Comparison of ENCODE assay signal across 8 cellular contexts in genomic region chr7:68176974-68177373, GRCh38.
DNase-seq lines count a peak whose midpoint lies in the region; ATAC-seq, FAIRE-seq and TF ChIP-seq lines count a peak whose summit lies in the region.

No MANE protein-coding gene starts in this region.

- peak in 12 of 14 donors; percentile 0 to 32 (median 10) for DNase-seq in C1 segment of cervical spinal cord (lab: John Stamatoyannopoulos, UW)
- DNase-seq in HFF-Myc (ENCODE audit: extremely low read depth, low read depth), result no peak
- peak; percentile 68 for DNase-seq in NCI-H510A treated with DMSO at 0.1 percent for 48 hours (lab: John Stamatoyannopoulos, UW)
- DNase-seq in astrocyte of the spinal cord (ENCODE audit: low read depth, low spot score), result peak; percentile 46
- DNase-seq in thoracic aorta (ENCODE audit: low spot score), result no peak

- no peaks in the 10 kb centered on the region for H3K27me3 ChIP-seq in thoracic aorta (replicated peaks; ENCODE audit: insufficient read depth)

- no peak overlapping the region for H3K4me3 ChIP-seq in HFF-Myc (replicated peaks; ENCODE audit: low read depth, low read length)
- H3K4me3 ChIP-seq in astrocyte of the spinal cord (ENCODE audit: low read depth, low read length), result no peak overlapping the region
- no peak overlapping the region for H3K4me3 ChIP-seq in thoracic aorta

- H3K9me3 ChIP-seq in thoracic aorta, result no peaks in the 10 kb centered on the region

- no peak overlapping the region for H3K27ac ChIP-seq in thoracic aorta

- in situ Hi-C loops in astrocyte of the spinal cord (cut with HindIII; ENCODE audit: low sequenced_read_pairs), result no loop called here

- ATAC-seq in thoracic aorta (ENCODE audit: insufficient number of reproducible peaks, low FRiP score, low read depth), result no peak
- no peak for ATAC-seq in GM21529 (IDR thresholded peaks at IDR 0.05; ENCODE audit: unreplicated experiment)
- no peak for ATAC-seq in GM18861 (IDR thresholded peaks at IDR 0.05; ENCODE audit: unreplicated experiment)

- TF ChIP-seq CTCF in HFF-Myc (IDR thresholded peaks at IDR 0.05; ENCODE audit: low read depth, low read length, missing control alignments), result peak; percentile 33
- peak; percentile 58 for TF ChIP-seq CTCF in astrocyte of the spinal cord (IDR thresholded peaks at IDR 0.05; ENCODE audit: low read depth, low read length)
- TF ChIP-seq CTCF in thoracic aorta (IDR thresholded peaks at IDR 0.05), result peak; percentile 48

- H3K36me3 ChIP-seq in thoracic aorta, result no peaks in the 10 kb centered on the region

- FAIRE-seq in islet of Langerhans (lab: Jason Lieb, UNC), result peak; percentile 58

- H3K4me1 ChIP-seq in thoracic aorta (ENCODE audit: control insufficient read depth in 1 of 2, low read depth in 2 of 2), result no peaks in the 10 kb centered on the region

Comparison
In these comparisons a context has a peak if more than half of its experiments do, and no peak if none do; other contexts are left out.
1. DNase-seq: peak in C1 segment of cervical spinal cord (12 of 14), NCI-H510A treated with DMSO at 0.1 percent for 48 hours (single experiment) and astrocyte of the spinal cord (single experiment); none in HFF-Myc (single experiment) and thoracic aorta (single experiment).
2. Peak in every context shown above with its lines, with median percentiles within 50 percentile points of each other: CTCF ChIP-seq.